In the genomic region with DNA sequence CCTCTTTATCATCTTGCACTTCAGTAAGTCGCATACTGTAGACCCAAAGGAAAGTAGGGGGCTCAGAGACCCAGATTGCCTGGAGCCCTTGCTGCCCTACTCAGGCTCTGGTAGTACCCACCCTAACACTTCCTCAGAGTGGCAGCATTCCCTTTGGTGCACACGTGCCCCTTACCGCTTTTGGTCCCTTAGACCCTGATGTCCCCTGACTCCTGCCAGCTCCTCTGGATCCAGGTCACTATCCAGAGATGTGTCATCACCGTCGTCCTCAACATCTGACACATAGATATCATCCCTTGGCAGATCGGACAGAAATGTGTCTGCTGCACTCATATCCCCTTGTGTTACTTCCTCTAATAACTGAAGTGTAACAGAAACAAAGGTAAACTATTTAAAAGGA, we compare ENCODE assay signal across 1 cellular context.
A peak's percentile ranks its signal among the peaks of the same experiment; 100 is the strongest.
TF ChIP-seq lines count a peak whose summit lies in the region.

No MANE protein-coding gene starts in this region.

TF ChIP-seq in HepG2, 621 proteins besides CTCF, POLR2A, EP300 and RAD21:
- TF ChIP-seq ZIK1 (CRISPR knock-in tag; IDR thresholded peaks at IDR 0.05; ENCODE audit: borderline replicate concordance, low read depth) (no peak), RBM22 (optimal IDR thresholded peaks at IDR 0.05; ENCODE audit: low read length) (peak; percentile 13), HOMEZ (CRISPR knock-in tag; IDR thresholded peaks at IDR 0.05; ENCODE audit: low read depth) (no peak), POLR2AphosphoS2 (IDR thresholded peaks at IDR 0.05; ENCODE audit: low read depth, low read length) (0 out of 2 replicates have a peak, but pooled peaks have one; percentile 19), NONO (IDR thresholded peaks at IDR 0.05) (no peak), NONO (CRISPR knock-in tag; conservative IDR thresholded peaks at IDR 0.05) (no peak), HNRNPK (IDR thresholded peaks at IDR 0.05; ENCODE audit: low read depth, low read length, poor library complexity, severe bottlenecking) (no peak), SRSF1 (optimal IDR thresholded peaks at IDR 0.05; ENCODE audit: low read depth, low read length) (no peak), RFX5 (IDR thresholded peaks at IDR 0.05; ENCODE audit: low read depth, low read length) (no peak)
